In the genomic region with DNA sequence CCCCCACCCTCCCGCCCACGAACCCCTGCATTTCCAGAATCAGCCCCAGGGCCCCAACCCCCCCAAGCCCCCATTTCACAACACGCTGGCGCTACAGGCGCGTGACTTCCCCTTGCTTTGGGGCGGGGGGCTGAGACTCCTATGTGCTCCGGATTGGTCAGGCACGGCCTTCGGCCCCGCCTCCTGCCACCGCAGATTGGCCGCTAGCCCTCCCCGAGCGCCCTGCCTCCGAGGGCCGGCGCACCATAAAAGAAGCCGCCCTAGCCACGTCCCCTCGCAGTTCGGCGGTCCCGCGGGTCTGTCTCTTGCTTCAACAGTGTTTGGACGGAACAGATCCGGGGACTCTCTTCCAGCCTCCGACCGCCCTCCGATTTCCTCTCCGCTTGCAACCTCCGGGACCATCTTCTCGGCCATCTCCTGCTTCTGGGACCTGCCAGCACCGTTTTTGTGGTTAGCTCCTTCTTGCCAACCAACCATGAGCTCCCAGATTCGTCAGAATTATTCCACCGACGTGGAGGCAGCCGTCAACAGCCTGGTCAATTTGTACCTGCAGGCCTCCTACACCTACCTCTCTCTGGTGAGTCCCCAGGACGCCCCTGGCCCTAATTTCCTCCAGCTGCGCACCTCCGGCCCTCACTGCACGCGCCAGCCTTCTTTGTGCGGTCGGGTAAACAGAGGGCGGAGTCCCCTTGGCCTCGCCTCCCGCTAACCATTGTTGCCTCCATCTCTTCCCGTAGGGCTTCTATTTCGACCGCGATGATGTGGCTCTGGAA, we compare ENCODE assay signal across 8 cellular contexts. TPM values are rescaled to one million over a fixed set of nuclear protein-coding genes. Genes with fewer than 3 reads are reported as not detected.
DNase-seq lines count a peak whose midpoint lies in the region; ATAC-seq and TF ChIP-seq lines count a peak whose summit lies in the region.

A gene (plus strand): TSS at position 277 of the 773 bp plus-strand sequence. CDS start 199 bp downstream, at position 476.

- H3K4me2 ChIP-seq in PC-3 (ENCODE audit: low read length): peak within 1 kb of the TSS; percentile 94

- ATAC-seq in GM21528 (IDR thresholded peaks at IDR 0.05; ENCODE audit: low FRiP score, unreplicated experiment) (peak; percentile 59), PC-3 (peak; percentile 76), mucosa of descending colon (peak; percentile 80)

- H4K20me1 ChIP-seq in PC-3 (ENCODE audit: low read length): 0 out of 2 replicates have a peak, but pooled peaks cover 5% of the 10 kb centered on the region

- H3K27me3 ChIP-seq in PC-3 (ENCODE audit: low read length): no peaks in the 10 kb centered on the region

- POLR2A ChIA-PET in PC-3 (lab: Charles Lee; ENCODE audit: unreplicated experiment): no interaction called here

- peak within 1 kb of the TSS; percentile 52; the same call in 1 of the 2 replicates for H2AFZ ChIP-seq in PC-3 (ENCODE audit: low read length)

- no peak for TF ChIP-seq CTCF in PC-3 (conservative IDR thresholded peaks at IDR 0.05; ENCODE audit: low read depth, low read length)
- TF ChIP-seq CTCF in mucosa of descending colon (IDR thresholded peaks at IDR 0.05): no peak

- DNase-seq in DMS 273 (lab: John Stamatoyannopoulos, UW; ENCODE audit: unreplicated experiment): peak; percentile 98
- DNase-seq in PC-3: peak; percentile 86
- DNase-seq in activated T-cell treated with anti-CD3 and anti-CD28 coated beads for 4 hours: peak; percentile 68
- peak; percentile 98 for DNase-seq in epidermal melanocyte (ENCODE audit: insufficient read length, low spot score)
- DNase-seq in mucosa of descending colon: peak; percentile 97 to 99 (median 98)
- DNase-seq in stimulated activated CD8-positive, alpha-beta memory T cell treated with anti-CD3 and anti-CD28 coated beads, Interleukin-4, amount 100 ng/mL, for 1 hour (ENCODE audit: low read depth in 2 of 2, low spot score in 1 of 2): peak; percentile 78

- H3K27me3 Mint-ChIP-seq in IgD-negative memory B cell: no peaks in the 10 kb centered on the region

- peak within 1 kb of the TSS; percentile 99 to 100 (median 99) for H3K27ac Mint-ChIP-seq in IgD-negative memory B cell

- H3K4me1 ChIP-seq in PC-3 (ENCODE audit: insufficient read depth, low read length) (peaks cover 31% of the 10 kb centered on the region), mucosa of descending colon (ENCODE audit: low read depth) (peaks cover 46% of the 10 kb centered on the region)

- BruUV-seq in PC-3 (replicated peaks; lab: Mats Ljungman, UMichigan): TSS peak; percentile 81

- no peaks in the 10 kb centered on the region for H3K9me2 ChIP-seq in PC-3 (replicated peaks; ENCODE audit: low read length)

- no peaks in the 10 kb centered on the region for H3K9me3 ChIP-seq in PC-3 (ENCODE audit: low read length)
- no peaks in the 10 kb centered on the region for H3K9me3 ChIP-seq in mucosa of descending colon

- peak within 1 kb of the TSS; percentile 80 for H3K27ac ChIP-seq in PC-3 (ENCODE audit: low read length)

- H3K4me3 ChIP-seq in PC-3 (ENCODE audit: low read length) (peak within 1 kb of the TSS; percentile 81), mucosa of descending colon (peak within 1 kb of the TSS; percentile 81)

- peaks cover 5% of the 10 kb centered on the region for H3F3A ChIP-seq in PC-3 (ENCODE audit: low read length, unreplicated experiment)

- H3K79me2 ChIP-seq in PC-3 (ENCODE audit: low read length): peaks cover 14% of the 10 kb centered on the region

- peak within 1 kb of the TSS; percentile 66 for H3K9ac ChIP-seq in PC-3 (ENCODE audit: low read length)

- intact Hi-C loops in PC-3 (cut with micrococcal nuclease) (no loop called here), mucosa of descending colon (cut with DNase I, micrococcal nuclease) (loop anchor here in 1 of 2 donors (10.0 kb wide), 1 partner anchor 90 kb away; a partner anchor contains a TSS)

- CTCF ChIA-PET in PC-3 (lab: Charles Lee): no interaction called here

- peak within 1 kb of the TSS; percentile 93 to 99 (median 96) for H3K4me3 Mint-ChIP-seq in IgD-negative memory B cell

- H3K9me3 Mint-ChIP-seq in IgD-negative memory B cell: no peaks in the 10 kb centered on the region

- H3K4me1 Mint-ChIP-seq in IgD-negative memory B cell: peaks cover 29 to 38% (median 36%) of the 10 kb centered on the region in 3 donors

- peaks cover 2% of the 10 kb centered on the region for H3K36me3 Mint-ChIP-seq in IgD-negative memory B cell

- H3K36me3 ChIP-seq in PC-3 (ENCODE audit: low read depth, low read length): peaks cover 7% of the 10 kb centered on the region; the same call in 1 of the 2 replicates
- no peaks in the 10 kb centered on the region for H3K36me3 ChIP-seq in mucosa of descending colon (ENCODE audit: low read depth)

RNA-seq across cellular contexts. Expression of the gene that starts here (rescaled TPM):
- 7,236 TPM for polyA plus RNA-seq in IgD-negative memory B cell
- total RNA-seq in PC-3 (2014; rRNA removed): 1,109 and 1,250 TPM in 2 replicates
- 1,000 to 10,000 TPM; 1,659 to 1,792 (median 1,691) TPM for total RNA-seq in mucosa of descending colon

Comparison
In these comparisons a context has a peak if more than half of its experiments do, and no peak if none do; other contexts are left out.
1. Peak in every context shown above with its lines: DNase-seq, ATAC-seq, H3K4me3 ChIP-seq and H3K27ac ChIP-seq.